Comparison of ENCODE assay signal across 3 cellular contexts in the genomic region with DNA sequence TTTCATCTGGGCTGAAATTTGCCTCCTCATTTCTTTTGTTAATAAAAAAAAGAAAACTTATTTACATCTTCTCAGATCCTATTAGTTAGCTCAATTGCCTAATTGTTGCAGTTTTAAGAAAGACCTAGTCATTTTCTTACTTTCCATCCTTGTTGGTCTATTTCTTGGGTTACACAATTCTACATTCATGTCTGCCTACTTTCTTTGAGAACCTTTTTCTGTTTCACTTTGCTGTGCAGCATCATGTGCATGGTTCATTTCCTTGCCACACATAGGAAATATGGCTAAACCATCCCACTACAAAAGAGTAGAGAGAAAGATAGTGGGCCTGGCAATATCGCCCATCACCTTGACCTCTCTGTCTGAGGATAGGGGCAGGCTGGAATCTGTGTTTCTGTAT.
"Had no signal": no experiment of that assay in that cellular context is flagged by ENCODE, and none has a peak within 500 bp of the region (broad histone marks: within the 10 kb centered on the region; RNA-seq: fewer than 3 reads in every experiment).

No MANE protein-coding gene starts in this region.

- ATAC-seq: GM12878 had no signal

- H3K4me3 ChIP-seq: GM12878 had no signal

- DNase-seq: GDM1, GF-D8 had no signal
